ENCODE assay signal across 29 cellular contexts in genomic region chrX:13934731-13935130, GRCh38.
"Had no signal": no experiment of that assay in that cellular context is flagged by ENCODE, and none has a peak within 500 bp of the region (broad histone marks: within the 10 kb centered on the region; RNA-seq: fewer than 3 reads in every experiment).

No MANE protein-coding gene starts in this region.

- H3K27ac ChIP-seq: brain microvascular endothelial cell, colonic mucosa, left lung, testis, transverse colon, VCaP had no signal

- H3K36me3 ChIP-seq: brain microvascular endothelial cell, colonic mucosa, left lung, transverse colon had no signal

- H3K9me3 Mint-ChIP-seq: activated CD4-positive, alpha-beta memory T cell treated with anti-CD3 and anti-CD28 coated beads for 36 hours; activated naive CD4-positive, alpha-beta T cell treated with anti-CD3 and anti-CD28 coated beads, Interleukin-2, amount 10 ng/mL, durations not matched to agents 7 days and 5 days; activated naive CD8-positive, alpha-beta T cell treated with anti-CD3 and anti-CD28 coated beads, Interleukin-2, amount 10 ng/mL, durations not matched to agents 7 days and 5 days; activated T-cell treated with anti-CD3 and anti-CD28 coated beads, Interleukin-2, amount 50 U/mL, for 24 hours; central memory CD8-positive, alpha-beta T cell; natural killer cell treated with Interleukin-12 subunit alpha and Interleukin-12 subunit beta and Interleukin-15 and Interleukin-18, amount 100 ng/mL, for 72 hours; T-helper 1 cell treated with Interleukin-12 subunit alpha and Interleukin-12 subunit beta and Interleukin-4 antibody, amounts not matched to agents 30 μg/mL and 1 μg/mL, for 36 hours had no signal

- H3K4me3 Mint-ChIP-seq: activated CD4-positive, alpha-beta memory T cell treated with anti-CD3 and anti-CD28 coated beads for 36 hours; activated naive CD4-positive, alpha-beta T cell treated with anti-CD3 and anti-CD28 coated beads, Interleukin-2, amount 10 ng/mL, durations not matched to agents 7 days and 5 days; activated naive CD8-positive, alpha-beta T cell treated with anti-CD3 and anti-CD28 coated beads, Interleukin-2, amount 10 ng/mL, durations not matched to agents 7 days and 5 days; activated T-cell treated with anti-CD3 and anti-CD28 coated beads, Interleukin-2, amount 50 U/mL, for 24 hours; central memory CD8-positive, alpha-beta T cell; natural killer cell treated with Interleukin-12 subunit alpha and Interleukin-12 subunit beta and Interleukin-15 and Interleukin-18, amount 100 ng/mL, for 72 hours; T-helper 1 cell treated with Interleukin-12 subunit alpha and Interleukin-12 subunit beta and Interleukin-4 antibody, amounts not matched to agents 30 μg/mL and 1 μg/mL, for 36 hours had no signal

- H3K9me3 ChIP-seq: colonic mucosa, left lung, mucosa of descending colon, testis, transverse colon had no signal

- H3K27ac Mint-ChIP-seq: activated CD4-positive, alpha-beta memory T cell treated with anti-CD3 and anti-CD28 coated beads for 36 hours; activated naive CD4-positive, alpha-beta T cell treated with anti-CD3 and anti-CD28 coated beads, Interleukin-2, amount 10 ng/mL, durations not matched to agents 7 days and 5 days; activated naive CD8-positive, alpha-beta T cell treated with anti-CD3 and anti-CD28 coated beads, Interleukin-2, amount 10 ng/mL, durations not matched to agents 7 days and 5 days; activated T-cell treated with anti-CD3 and anti-CD28 coated beads, Interleukin-2, amount 50 U/mL, for 24 hours; natural killer cell treated with Interleukin-12 subunit alpha and Interleukin-12 subunit beta and Interleukin-15 and Interleukin-18, amount 100 ng/mL, for 72 hours; T-helper 1 cell treated with Interleukin-12 subunit alpha and Interleukin-12 subunit beta and Interleukin-4 antibody, amounts not matched to agents 30 μg/mL and 1 μg/mL, for 36 hours had no signal

- H3K27me3 ChIP-seq: testis had no signal

- FAIRE-seq: TTC549 had no signal

- H3K4me3 ChIP-seq: colonic mucosa, left lung, lung, mucosa of descending colon, testis, transverse colon had no signal

- H3K4me1 ChIP-seq: colonic mucosa, left lung, testis had no signal

- H3K4me1 Mint-ChIP-seq: activated naive CD8-positive, alpha-beta T cell treated with anti-CD3 and anti-CD28 coated beads, Interleukin-2, amount 10 ng/mL, durations not matched to agents 7 days and 5 days; central memory CD8-positive, alpha-beta T cell had no signal

- H3K36me3 Mint-ChIP-seq: activated CD4-positive, alpha-beta memory T cell treated with anti-CD3 and anti-CD28 coated beads for 36 hours; activated naive CD4-positive, alpha-beta T cell treated with anti-CD3 and anti-CD28 coated beads, Interleukin-2, amount 10 ng/mL, durations not matched to agents 7 days and 5 days; activated naive CD8-positive, alpha-beta T cell treated with anti-CD3 and anti-CD28 coated beads, Interleukin-2, amount 10 ng/mL, durations not matched to agents 7 days and 5 days; natural killer cell treated with Interleukin-12 subunit alpha and Interleukin-12 subunit beta and Interleukin-15 and Interleukin-18, amount 100 ng/mL, for 72 hours had no signal

- DNase-seq: activated CD4-positive, alpha-beta memory T cell treated with anti-CD3 and anti-CD28 coated beads for 36 hours; activated CD4-positive, alpha-beta T cell treated with anti-CD3 and anti-CD28 coated beads for 48 hours; activated CD8-positive, alpha-beta memory T cell treated with anti-CD3 and anti-CD28 coated beads, Interleukin-2, amount 50 U/mL, for 48 hours; activated gamma-delta T cell; activated naive CD4-positive, alpha-beta T cell treated with anti-CD3 and anti-CD28 coated beads, Interleukin-2, amount 10 ng/mL, durations not matched to agents 7 days and 5 days; activated naive CD8-positive, alpha-beta T cell treated with anti-CD3 and anti-CD28 coated beads, Interleukin-2, amount 10 ng/mL, durations not matched to agents 7 days and 5 days; activated T-cell treated with anti-CD3 and anti-CD28 coated beads, Interleukin-2, amount 50 U/mL, for 24 hours; brain microvascular endothelial cell; colonic mucosa; effector memory CD4-positive, alpha-beta T cell; erythroblast; head of caudate nucleus; hippocampal formation; left lung; mucosa of descending colon; posterior cingulate gyrus; right cardiac atrium; stimulated activated CD4-positive, alpha-beta T cell treated with anti-CD3 and anti-CD28 coated beads, Interleukin-15, amount 100 ng/mL, for 24 hours; stimulated activated CD4-positive, alpha-beta T cell treated with anti-CD3 and anti-CD28 coated beads, Interleukin-2, amount 100 ng/mL, for 24 hours; stimulated activated naive CD4-positive, alpha-beta T cell; T-helper 9 cell; testis; transverse colon had no signal
